1 cellular context compared by ENCODE assay signal in genomic region chr3:44577354-44577952, GRCh38. TPM values are rescaled to one million over a fixed set of nuclear protein-coding genes. Genes with fewer than 3 reads are reported as not detected.
"Had no signal": no experiment of that assay in that cellular context is flagged by ENCODE, and none has a peak within 500 bp of the region (broad histone marks: within the 10 kb centered on the region; RNA-seq: fewer than 3 reads in every experiment).

No MANE protein-coding gene starts in this region.

RNA-seq across cellular contexts. Expression of gene ZNF660, which starts 7.3 kb away (rescaled TPM):
- total RNA-seq: MCF 10A had no signal

RNA-seq across cellular contexts. Expression of gene ZKSCAN7, which starts 22.5 kb away (rescaled TPM):
- total RNA-seq: MCF 10A had no signal
